Comparison of ENCODE assay signal across 21 cellular contexts in genomic region chr1:20281801-20282200, GRCh38. TPM values are rescaled to one million over a fixed set of nuclear protein-coding genes. Genes with fewer than 3 reads are reported as not detected.
DNase-seq lines count a peak whose midpoint lies in the region; ATAC-seq and TF ChIP-seq lines count a peak whose summit lies in the region.
"Had no signal": no experiment of that assay in that cellular context is flagged by ENCODE, and none has a peak within 500 bp of the region (broad histone marks: within the 10 kb centered on the region; RNA-seq: fewer than 3 reads in every experiment).

No MANE protein-coding gene starts in this region.

- H3K79me2 ChIP-seq in PC-3 (ENCODE audit: low read length), result no peaks in the 10 kb centered on the region
- no peaks in the 10 kb centered on the region for H3K79me2 ChIP-seq in Karpas-422 (ENCODE audit: low read length)

- H3K4me2 ChIP-seq in PC-3 (ENCODE audit: low read length), result no peak overlapping the region
- H3K4me2 ChIP-seq in Karpas-422 (ENCODE audit: low read depth, low read length, poor library complexity, severe bottlenecking), result no peak overlapping the region
- H3K4me2 ChIP-seq: KMS-11 had no signal

- H3K4me3 ChIP-seq in PC-3 (ENCODE audit: low read length) (no peak overlapping the region), foreskin fibroblast (ENCODE audit: low read depth in 1 of 2, low read length in 2 of 2) (no peak overlapping the region), Karpas-422 (ENCODE audit: low read length) (no peak overlapping the region)
- H3K4me3 ChIP-seq: coronary artery, suprapubic skin had no signal

- no peak for ATAC-seq in PC-3
- no peak for ATAC-seq in HG03175 (IDR thresholded peaks at IDR 0.05; ENCODE audit: unreplicated experiment)
- ATAC-seq: sciatic nerve had no signal

- H3K9me2 ChIP-seq in PC-3 (replicated peaks; ENCODE audit: low read length), result no peaks in the 10 kb centered on the region
- H3K9me2 ChIP-seq in Karpas-422 (replicated peaks; ENCODE audit: insufficient read depth, low read length), result no peaks in the 10 kb centered on the region

- H3K27me3 ChIP-seq in PC-3 (ENCODE audit: low read length) (no peaks in the 10 kb centered on the region), Karpas-422 (ENCODE audit: low read length) (no peaks in the 10 kb centered on the region)

- H3K27ac ChIP-seq in PC-3 (ENCODE audit: low read length) (no peak overlapping the region), Karpas-422 (ENCODE audit: low read length) (no peak overlapping the region)
- H3K27ac ChIP-seq: coronary artery, KMS-11, suprapubic skin had no signal

- H3K9me3 ChIP-seq in PC-3 (ENCODE audit: low read length) (no peaks in the 10 kb centered on the region), Karpas-422 (ENCODE audit: low read length) (no peaks in the 10 kb centered on the region)
- H3K9me3 ChIP-seq: suprapubic skin had no signal

- H2AFZ ChIP-seq in PC-3 (ENCODE audit: low read length) (no peak overlapping the region), Karpas-422 (ENCODE audit: low read length) (no peak overlapping the region)

- no peak overlapping the region for H3K9ac ChIP-seq in PC-3 (ENCODE audit: low read length)
- H3K9ac ChIP-seq in Karpas-422 (ENCODE audit: low read length), result no peak overlapping the region
- H3K9ac ChIP-seq: KMS-11 had no signal

- H3K4me1 ChIP-seq in PC-3 (ENCODE audit: insufficient read depth, low read length) (peaks cover 13% of the 10 kb centered on the region), Karpas-422 (ENCODE audit: low read length) (peaks cover 22% of the 10 kb centered on the region)

- BruUV-seq in PC-3 (replicated peaks; lab: Mats Ljungman, UMichigan), result no TSS peak

- no peaks in the 10 kb centered on the region for H4K20me1 ChIP-seq in PC-3 (ENCODE audit: low read length)
- no peaks in the 10 kb centered on the region for H4K20me1 ChIP-seq in Karpas-422 (ENCODE audit: insufficient read depth, low read depth, low read length)

- no peaks in the 10 kb centered on the region for H3K36me3 ChIP-seq in PC-3 (ENCODE audit: low read depth, low read length)
- no peaks in the 10 kb centered on the region for H3K36me3 ChIP-seq in Karpas-422 (ENCODE audit: insufficient read depth, low read length)
- H3K36me3 ChIP-seq: suprapubic skin had no signal

- TF ChIP-seq CTCF in PC-3 (conservative IDR thresholded peaks at IDR 0.05; ENCODE audit: low read depth, low read length), result no peak
- TF ChIP-seq CTCF in foreskin fibroblast (IDR thresholded peaks at IDR 0.05; ENCODE audit: low read depth, low read length), result no peak

- no peaks in the 10 kb centered on the region for H3F3A ChIP-seq in PC-3 (ENCODE audit: low read length, unreplicated experiment)

- CTCF ChIA-PET in PC-3 (lab: Charles Lee), result no interaction called here

- POLR2A ChIA-PET in PC-3 (lab: Charles Lee; ENCODE audit: unreplicated experiment), result interaction anchor here (0.5 kb wide), 1 partner anchor 116 kb away, joined by 10 read pairs; no protein-coding TSS in a partner anchor

- intact Hi-C loops in PC-3 (cut with micrococcal nuclease), result no loop called here

- peak; percentile 64 for DNase-seq in AG08396 (ENCODE audit: low spot score)
- DNase-seq in H4 (ENCODE audit: low spot score), result peak; percentile 58
- DNase-seq in PC-3, result peak; percentile 25
- peak; percentile 4 to 15 for DNase-seq in foreskin fibroblast
- DNase-seq in activated T-cell treated with anti-CD3 and anti-CD28 coated beads, Interleukin-2, amount 50 U/mL, for 1 hour, result no peak
- no peak for DNase-seq in Karpas-422
- DNase-seq in Ammon's horn (ENCODE audit: low spot score), result no peak
- DNase-seq: activated CD4-positive, alpha-beta T cell treated with anti-CD3 and anti-CD28 coated beads for 48 hours; activated naive CD4-positive, alpha-beta T cell treated with anti-CD3 and anti-CD28 coated beads, Interleukin-2, amount 10 ng/mL, durations not matched to agents 7 days and 5 days; AML-193; Calu3; NCI-H1436; NCI-H446 treated with DMSO at 0.1 percent for 48 hours; stimulated activated CD4-positive, alpha-beta T cell treated with anti-CD3 and anti-CD28 coated beads, Interleukin-2, amount 100 ng/mL, for 24 hours had no signal

RNA-seq across cellular contexts. Expression of gene VWA5B1, which starts 8.9 kb away (rescaled TPM):
- total RNA-seq in H4 (2014; rRNA removed; shearing (Covaris generic)), result not detected in 2 replicates
- total RNA-seq in PC-3 (2014; rRNA removed), result not detected in 2 replicates
- not detected in 2 replicates for total RNA-seq in Karpas-422 (2014; rRNA removed; shearing (Covaris generic); ENCODE audit: low replicate concordance)
- total RNA-seq: Calu3, mononuclear cell, sciatic nerve, SK-MEL-5 had no signal

Comparison
In these comparisons a context has a peak if more than half of its experiments do, and no peak if none do; other contexts are left out.
1. DNase-seq: peak in AG08396 (single experiment), H4 (single experiment), PC-3 (single experiment) and foreskin fibroblast (2 of 2); none in activated T-cell treated with anti-CD3 and anti-CD28 coated beads, Interleukin-2, amount 50 U/mL, for 1 hour (single experiment), Karpas-422 (single experiment) and Ammon's horn (single experiment).